ENCODE assay signal across 19 cellular contexts in genomic region chr16:83389751-83390150, GRCh38.
DNase-seq lines count a peak whose midpoint lies in the region; ATAC-seq and TF ChIP-seq lines count a peak whose summit lies in the region.
"Had no signal": no experiment of that assay in that cellular context is flagged by ENCODE, and none has a peak within 500 bp of the region (broad histone marks: within the 10 kb centered on the region; RNA-seq: fewer than 3 reads in every experiment).

No MANE protein-coding gene starts in this region.

- H3K36me3 ChIP-seq in left ventricle myocardium inferior, result no peaks in the 10 kb centered on the region
- no peaks in the 10 kb centered on the region for H3K36me3 ChIP-seq in right atrium auricular region
- H3K36me3 ChIP-seq in ascending aorta, result no peaks in the 10 kb centered on the region

- H3K4me3 ChIP-seq in left ventricle myocardium inferior, result no peak overlapping the region
- H3K4me3 ChIP-seq in right atrium auricular region, result no peak overlapping the region
- H3K4me3 ChIP-seq in ascending aorta, result no peak overlapping the region
- H3K4me3 ChIP-seq: GM12878, K562 had no signal

- H3K27me3 Mint-ChIP-seq in CD14-positive monocyte (ENCODE audit: low read depth in 3 of 3) (peaks cover 0 to 2% (median 1%) of the 10 kb centered on the region in 3 donors), natural killer cell (ENCODE audit: low read depth in 2 of 2) (peaks cover 0 to 8% of the 10 kb centered on the region in 2 donors), mesothelial cell of epicardium (ENCODE audit: low read depth) (no peaks in the 10 kb centered on the region)
- H3K27me3 Mint-ChIP-seq: CD4-positive, CD25-positive, alpha-beta regulatory T cell had no signal

- H3K4me1 Mint-ChIP-seq in CD14-positive monocyte (no peaks in the 10 kb centered on the region), natural killer cell (no peaks in the 10 kb centered on the region), mesothelial cell of epicardium (no peaks in the 10 kb centered on the region)
- H3K4me1 Mint-ChIP-seq: B cell; CD4-positive, CD25-positive, alpha-beta regulatory T cell had no signal

- no peak overlapping the region for H3K4me3 Mint-ChIP-seq in CD14-positive monocyte
- no peak overlapping the region for H3K4me3 Mint-ChIP-seq in natural killer cell
- H3K4me3 Mint-ChIP-seq in mesothelial cell of epicardium, result no peak overlapping the region
- H3K4me3 Mint-ChIP-seq: B cell; CD4-positive, CD25-positive, alpha-beta regulatory T cell had no signal

- H3K9me3 ChIP-seq in left ventricle myocardium inferior (replicated peaks), result no peaks in the 10 kb centered on the region
- no peaks in the 10 kb centered on the region for H3K9me3 ChIP-seq in right atrium auricular region
- H3K9me3 ChIP-seq in ascending aorta, result no peaks in the 10 kb centered on the region
- H3K9me3 ChIP-seq: Caco-2 had no signal

- H3K27ac Mint-ChIP-seq in CD14-positive monocyte, result no peak overlapping the region
- H3K27ac Mint-ChIP-seq in natural killer cell, result no peak overlapping the region
- no peak overlapping the region for H3K27ac Mint-ChIP-seq in mesothelial cell of epicardium
- H3K27ac Mint-ChIP-seq: B cell; CD4-positive, CD25-positive, alpha-beta regulatory T cell had no signal

- H3K27me3 ChIP-seq in left ventricle myocardium inferior (ENCODE audit: low read depth), result no peaks in the 10 kb centered on the region
- no peaks in the 10 kb centered on the region for H3K27me3 ChIP-seq in right atrium auricular region
- no peaks in the 10 kb centered on the region for H3K27me3 ChIP-seq in ascending aorta

- H3K36me3 Mint-ChIP-seq in CD14-positive monocyte, result no peaks in the 10 kb centered on the region
- no peaks in the 10 kb centered on the region for H3K36me3 Mint-ChIP-seq in natural killer cell
- H3K36me3 Mint-ChIP-seq in mesothelial cell of epicardium, result no peaks in the 10 kb centered on the region
- H3K36me3 Mint-ChIP-seq: CD4-positive, CD25-positive, alpha-beta regulatory T cell had no signal

- no peak for ATAC-seq in natural killer cell
- ATAC-seq: GM12878, HCT116, K562 had no signal

- H3K9me3 Mint-ChIP-seq in CD14-positive monocyte (peaks cover 2 to 23% (median 7%) of the 10 kb centered on the region in 7 donors), natural killer cell (peaks cover 0 to 2% of the 10 kb centered on the region in 2 donors), mesothelial cell of epicardium (peaks cover 5% of the 10 kb centered on the region)

- DNase-seq in left ventricle myocardium inferior (no peak), right atrium auricular region (ENCODE audit: low spot score) (no peak), ascending aorta (ENCODE audit: low spot score in 2 of 2) (no peak), iris pigment epithelial cell (ENCODE audit: low read depth) (peak; percentile 29), CD14-positive monocyte (ENCODE audit: low spot score) (no peak), natural killer cell (no peak), mesothelial cell of epicardium (ENCODE audit: low spot score in 2 of 2, unreplicated experiment in 2 of 2) (no peak)
- DNase-seq: Caco-2; CD4-positive, CD25-positive, alpha-beta regulatory T cell; GOT3; MV-4-11; NCI-H1694 treated with DMSO at 0.1 percent for 48 hours; NCI-H510A; NCI-H748 treated with DMSO at 0.1 percent for 48 hours; SHP77 treated with DMSO at 0.1 percent for 48 hours had no signal

- intact Hi-C loops in left ventricle myocardium inferior (cut with micrococcal nuclease), result no loop called here
- intact Hi-C loops in ascending aorta (cut with DNase I), result loop anchor here (5.0 kb wide), 2 partner anchors 627 to 757 kb away; no protein-coding TSS in a partner anchor
- intact Hi-C loops in CD14-positive monocyte (cut with micrococcal nuclease), result no loop called here
- intact Hi-C loops in natural killer cell (cut with micrococcal nuclease), result no loop called here

- no peak for TF ChIP-seq CTCF in left ventricle myocardium inferior (IDR thresholded peaks at IDR 0.05; ENCODE audit: borderline replicate concordance)
- no peak for TF ChIP-seq CTCF in right atrium auricular region (IDR thresholded peaks at IDR 0.05)
- no peak for TF ChIP-seq CTCF in ascending aorta (IDR thresholded peaks at IDR 0.05)
- no peak for TF ChIP-seq CTCF in CD14-positive monocyte (IDR thresholded peaks at IDR 0.05)
- TF ChIP-seq CTCF in natural killer cell (IDR thresholded peaks at IDR 0.05), result no peak
- TF ChIP-seq CTCF in mesothelial cell of epicardium (IDR thresholded peaks at IDR 0.05; ENCODE audit: unreplicated experiment), result no peak

- H3K27ac ChIP-seq in left ventricle myocardium inferior (replicated peaks) (peak overlapping the region; percentile 66), right atrium auricular region (no peak overlapping the region), ascending aorta (peak overlapping the region; percentile 71 to 75)

- peaks cover 17% of the 10 kb centered on the region for H3K4me1 ChIP-seq in left ventricle myocardium inferior
- H3K4me1 ChIP-seq in right atrium auricular region, result peaks cover 0 to 11% of the 10 kb centered on the region in 2 donors
- peaks cover 3 to 15% of the 10 kb centered on the region in 2 donors for H3K4me1 ChIP-seq in ascending aorta
- H3K4me1 ChIP-seq: Caco-2 had no signal

Comparison
In these comparisons a context has a peak if more than half of its experiments do, and no peak if none do; other contexts are left out.
1. H3K27ac ChIP-seq: peak in left ventricle myocardium inferior (single experiment) and ascending aorta (2 of 2); none in right atrium auricular region (0 of 2).